ENCODE assay signal across 11 cellular contexts in genomic region chr2:160375037-160375436, GRCh38.
DNase-seq lines count a peak whose midpoint lies in the region; TF ChIP-seq lines count a peak whose summit lies in the region.
"Had no signal": no experiment of that assay in that cellular context is flagged by ENCODE, and none has a peak within 500 bp of the region (broad histone marks: within the 10 kb centered on the region; RNA-seq: fewer than 3 reads in every experiment).

No MANE protein-coding gene starts in this region.

- H3K9me3 ChIP-seq in transverse colon (no peaks in the 10 kb centered on the region), neural progenitor cell (ENCODE audit: low read depth) (no peaks in the 10 kb centered on the region)

- H3K36me3 Mint-ChIP-seq in neural progenitor cell, result peaks cover 2% of the 10 kb centered on the region
- peaks cover 10% of the 10 kb centered on the region for H3K36me3 Mint-ChIP-seq in activated T-cell treated with anti-CD3 and anti-CD28 coated beads, Interleukin-2, amount 50 U/mL, for 24 hours (ENCODE audit: low read depth)
- H3K36me3 Mint-ChIP-seq: naive B cell had no signal

- peaks cover 6% of the 10 kb centered on the region for H3K27me3 ChIP-seq in transverse colon
- no peaks in the 10 kb centered on the region for H3K27me3 ChIP-seq in neural progenitor cell

- in situ Hi-C loops in transverse colon (cut with MboI; ENCODE audit: low pct_ligation_motif_present in 1 of 4, low pct_unique_long_range_greater_than_20kb in 1 of 4, low sequenced_read_pairs in 3 of 4), result no loop called here

- peak; percentile 62 for DNase-seq in LHCN-M2 (ENCODE audit: low read depth)
- no peak for DNase-seq in coronary artery (ENCODE audit: low spot score)
- DNase-seq in iris pigment epithelial cell (ENCODE audit: low read depth), result peak; percentile 86
- DNase-seq in transverse colon, result no peak
- no peak for DNase-seq in NCI-H1092 (lab: John Stamatoyannopoulos, UW)
- DNase-seq in neural progenitor cell (ENCODE audit: low spot score), result no peak
- no peak for DNase-seq in activated T-cell treated with anti-CD3 and anti-CD28 coated beads, Interleukin-2, amount 50 U/mL, for 24 hours
- DNase-seq: DMS 273 treated with DMSO at 0.1 percent for 48 hours; effector CD8-positive, alpha-beta T cell; KG1 had no signal

- 83 to 87% methylated on average over 1 to 4 of the region's 4 CpGs for WGBS in transverse colon (ENCODE audit: low coverage in 1 of 2), 2 donors

- H3K27ac ChIP-seq in coronary artery (peak overlapping the region in 1 of 2 donors; percentile 55), transverse colon (peak overlapping the region; percentile 45 to 68 (median 66)), neural progenitor cell (no peak overlapping the region)

- no peak overlapping the region for H2AFZ ChIP-seq in neural progenitor cell (replicated peaks)

- intact Hi-C loops in transverse colon (cut with DNase I; ENCODE audit: low total_unique reads), result no loop called here

- H3K79me2 ChIP-seq in neural progenitor cell (ENCODE audit: low read depth), result peaks cover 100% of the 10 kb centered on the region

- H3F3A ChIP-seq in neural progenitor cell (ENCODE audit: low read depth), result peaks cover 13% of the 10 kb centered on the region

- H3K4me2 ChIP-seq in neural progenitor cell, result no peak overlapping the region

- H3K27ac Mint-ChIP-seq in neural progenitor cell, result no peak overlapping the region
- H3K27ac Mint-ChIP-seq in activated T-cell treated with anti-CD3 and anti-CD28 coated beads, Interleukin-2, amount 50 U/mL, for 24 hours, result no peak overlapping the region

- H3K9ac ChIP-seq in neural progenitor cell, result no peak overlapping the region

- H3K4me1 Mint-ChIP-seq in neural progenitor cell, result peaks cover 46% of the 10 kb centered on the region
- H3K4me1 Mint-ChIP-seq in activated T-cell treated with anti-CD3 and anti-CD28 coated beads, Interleukin-2, amount 50 U/mL, for 24 hours (ENCODE audit: low read depth), result peaks cover 85% of the 10 kb centered on the region

- H3K4me3 Mint-ChIP-seq in neural progenitor cell, result no peak overlapping the region
- no peak overlapping the region for H3K4me3 Mint-ChIP-seq in activated T-cell treated with anti-CD3 and anti-CD28 coated beads, Interleukin-2, amount 50 U/mL, for 24 hours

- H3K27me3 Mint-ChIP-seq in neural progenitor cell (ENCODE audit: insufficient read depth, low read depth), result peaks cover 2% of the 10 kb centered on the region
- H3K27me3 Mint-ChIP-seq in activated T-cell treated with anti-CD3 and anti-CD28 coated beads, Interleukin-2, amount 50 U/mL, for 24 hours, result no peaks in the 10 kb centered on the region
- H3K27me3 Mint-ChIP-seq: naive B cell had no signal

- peak overlapping the region; percentile 2 for H3K4me3 ChIP-seq in coronary artery
- H3K4me3 ChIP-seq in transverse colon, result no peak overlapping the region
- H3K4me3 ChIP-seq in neural progenitor cell, result no peak overlapping the region

- TF ChIP-seq CTCF in coronary artery (IDR thresholded peaks at IDR 0.05) (no peak), transverse colon (IDR thresholded peaks at IDR 0.05) (no peak), neural progenitor cell (IDR thresholded peaks at IDR 0.05) (no peak)

- no peak for TF ChIP-seq POLR2A in transverse colon (IDR thresholded peaks at IDR 0.05)

- H3K4me1 ChIP-seq in transverse colon (peaks cover 30 to 94% (median 53%) of the 10 kb centered on the region in 4 donors), neural progenitor cell (peaks cover 63% of the 10 kb centered on the region)

- H3K36me3 ChIP-seq in transverse colon, result no peaks in the 10 kb centered on the region
- no peaks in the 10 kb centered on the region for H3K36me3 ChIP-seq in neural progenitor cell

- no peaks in the 10 kb centered on the region for H3K9me3 Mint-ChIP-seq in neural progenitor cell
- H3K9me3 Mint-ChIP-seq in activated T-cell treated with anti-CD3 and anti-CD28 coated beads, Interleukin-2, amount 50 U/mL, for 24 hours, result no peaks in the 10 kb centered on the region
- H3K9me3 Mint-ChIP-seq: naive B cell had no signal

- peaks cover 100% of the 10 kb centered on the region for H4K20me1 ChIP-seq in neural progenitor cell (ENCODE audit: low read depth)

- TF ChIP-seq EP300 in transverse colon (IDR thresholded peaks at IDR 0.05; ENCODE audit: low read depth), result no peak

Comparison
In these comparisons a context has a peak if more than half of its experiments do, and no peak if none do; other contexts are left out.
1. DNase-seq: peak in LHCN-M2 (single experiment) and iris pigment epithelial cell (single experiment); none in coronary artery (single experiment), transverse colon (single experiment), NCI-H1092 (single experiment), neural progenitor cell (single experiment) and activated T-cell treated with anti-CD3 and anti-CD28 coated beads, Interleukin-2, amount 50 U/mL, for 24 hours (single experiment).